10 cellular contexts compared by ENCODE assay signal in the genomic region with DNA sequence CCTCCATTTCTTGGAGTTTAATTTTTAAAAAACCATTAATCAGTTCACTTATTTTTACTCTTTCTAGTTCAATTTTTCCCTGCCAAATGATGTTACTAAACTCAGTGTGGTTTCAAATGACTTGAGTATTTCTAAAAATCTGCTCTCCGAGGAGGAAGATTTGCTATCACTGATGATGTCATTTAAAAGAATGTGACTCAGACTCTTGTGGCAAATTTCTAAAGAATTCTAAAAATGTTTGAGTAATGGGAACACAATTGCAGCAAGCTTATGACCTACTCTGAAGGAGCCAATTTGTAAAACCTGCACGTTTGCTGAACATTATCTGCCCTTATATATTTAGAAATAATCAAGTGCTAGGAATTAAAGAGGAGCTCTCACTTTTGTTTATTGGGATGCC.
DNase-seq lines count a peak whose midpoint lies in the region; ATAC-seq and TF ChIP-seq lines count a peak whose summit lies in the region.
"Had no signal": no experiment of that assay in that cellular context is flagged by ENCODE, and none has a peak within 500 bp of the region (broad histone marks: within the 10 kb centered on the region; RNA-seq: fewer than 3 reads in every experiment).

No MANE protein-coding gene starts in this region.

- TF ChIP-seq CTCF in AG04449 (IDR thresholded peaks at IDR 0.05; ENCODE audit: insufficient read depth, low read length, missing control alignments), result no peak

- POLR2A ChIA-PET in AG04449 (lab: Yijun Ruan, JAX), result no interaction called here

- H3K27ac Mint-ChIP-seq in activated naive CD8-positive, alpha-beta T cell treated with anti-CD3 and anti-CD28 coated beads, Interleukin-2, amount 50 U/mL, for 24 hours, result no peak overlapping the region

- CTCF ChIA-PET in AG04449 (lab: Yijun Ruan, JAX), result interaction anchor here (1.3 kb wide), 1 partner anchor 152 kb away, joined by 3 read pairs; no protein-coding TSS in a partner anchor

- H3K9me3 Mint-ChIP-seq in activated naive CD8-positive, alpha-beta T cell treated with anti-CD3 and anti-CD28 coated beads, Interleukin-2, amount 50 U/mL, for 24 hours, result no peaks in the 10 kb centered on the region

- H3K4me3 Mint-ChIP-seq in activated naive CD8-positive, alpha-beta T cell treated with anti-CD3 and anti-CD28 coated beads, Interleukin-2, amount 50 U/mL, for 24 hours, result no peak overlapping the region

- peak; percentile 12 for ATAC-seq in activated naive CD8-positive, alpha-beta T cell treated with anti-CD3 and anti-CD28 coated beads, Interleukin-2, amount 50 U/mL, for 24 hours
- no peak for ATAC-seq in HG03095 (IDR thresholded peaks at IDR 0.05; ENCODE audit: unreplicated experiment)
- ATAC-seq: heart left ventricle had no signal

- no peak overlapping the region for H3K4me3 ChIP-seq in AG04449 (ENCODE audit: low read depth, low read length)
- H3K4me3 ChIP-seq: heart left ventricle had no signal

- peaks cover 12% of the 10 kb centered on the region for H3K27me3 Mint-ChIP-seq in activated naive CD8-positive, alpha-beta T cell treated with anti-CD3 and anti-CD28 coated beads, Interleukin-2, amount 50 U/mL, for 24 hours

- H3K4me1 Mint-ChIP-seq in activated naive CD8-positive, alpha-beta T cell treated with anti-CD3 and anti-CD28 coated beads, Interleukin-2, amount 50 U/mL, for 24 hours, result peaks cover 60% of the 10 kb centered on the region

- peak; percentile 87 for DNase-seq in AG04449 (ENCODE audit: low read depth, low spot score)
- peak; percentile 89 for DNase-seq in HT1080 (ENCODE audit: low read depth)
- DNase-seq in activated naive CD8-positive, alpha-beta T cell treated with anti-CD3 and anti-CD28 coated beads, Interleukin-2, amount 50 U/mL, for 24 hours, result no peak
- DNase-seq in kidney tubule cell (ENCODE audit: low spot score), result peak; percentile 93
- DNase-seq in activated naive CD4-positive, alpha-beta T cell treated with Interleukin-2 at 50 U/mL for 16 hours, result no peak
- no peak for DNase-seq in GF-D8 (lab: John Stamatoyannopoulos, UW)
- DNase-seq in NK-92 treated with Interleukin-12 subunit alpha and Interleukin-12 subunit beta, amount 100 ng/mL, for 24 hours (lab: John Stamatoyannopoulos, UW), result no peak
- DNase-seq: DND-41, heart left ventricle had no signal

- no peaks in the 10 kb centered on the region for H3K36me3 Mint-ChIP-seq in activated naive CD8-positive, alpha-beta T cell treated with anti-CD3 and anti-CD28 coated beads, Interleukin-2, amount 50 U/mL, for 24 hours (ENCODE audit: low read depth)

Comparison
In these comparisons a context has a peak if more than half of its experiments do, and no peak if none do; other contexts are left out.
1. DNase-seq: peak in AG04449 (single experiment), HT1080 (single experiment) and kidney tubule cell (single experiment); none in activated naive CD8-positive, alpha-beta T cell treated with anti-CD3 and anti-CD28 coated beads, Interleukin-2, amount 50 U/mL, for 24 hours (single experiment), activated naive CD4-positive, alpha-beta T cell treated with Interleukin-2 at 50 U/mL for 16 hours (single experiment), GF-D8 (single experiment) and NK-92 treated with Interleukin-12 subunit alpha and Interleukin-12 subunit beta, amount 100 ng/mL, for 24 hours (single experiment).